ENCODE assay signal across 19 cellular contexts in genomic region chr9:136004712-136005111, GRCh38.
"Had no signal": no experiment of that assay in that cellular context is flagged by ENCODE, and none has a peak within 500 bp of the region (broad histone marks: within the 10 kb centered on the region; RNA-seq: fewer than 3 reads in every experiment).

No MANE protein-coding gene starts in this region.

- H3K27me3 Mint-ChIP-seq: activated CD4-positive, alpha-beta T cell treated with anti-CD3 and anti-CD28 coated beads, Interleukin-2, amount 10 ng/mL, durations not matched to agents 24 days and 14 days; T-helper 17 cell had no signal

- H3K4me1 ChIP-seq: parathyroid adenoma had no signal

- H2AFZ ChIP-seq: parathyroid adenoma had no signal

- H3K4me1 Mint-ChIP-seq: activated CD4-positive, alpha-beta T cell treated with anti-CD3 and anti-CD28 coated beads, Interleukin-2, amount 10 ng/mL, durations not matched to agents 24 days and 14 days had no signal

- H3K27ac ChIP-seq: neutrophil, parathyroid adenoma had no signal

- DNase-seq: activated CD4-positive, alpha-beta T cell treated with anti-CD3 and anti-CD28 coated beads, Interleukin-2, amount 10 ng/mL, durations not matched to agents 24 days and 14 days; activated CD4-positive, CD25-positive, alpha-beta regulatory T cell; activated CD8-positive, alpha-beta memory T cell treated with anti-CD3 and anti-CD28 coated beads, Interleukin-2, amount 50 U/mL, for 4 hours; activated CD8-positive, alpha-beta T cell treated with anti-CD3 and anti-CD28 coated beads, Interleukin-2, amount 10 ng/mL, durations not matched to agents 7 days and 5 days; activated effector memory CD4-positive, alpha-beta T cell treated with anti-CD3 and anti-CD28 coated beads, Interleukin-2, amount 50 U/mL, for 16 hours; activated T-cell treated with anti-CD3 and anti-CD28 coated beads, Interleukin-2, amount 50 U/mL, for 48 hours; amniotic stem cell; effector CD8-positive, alpha-beta T cell; foreskin fibroblast; hypothalamus; naive B cell; stimulated activated CD4-positive, alpha-beta T cell treated with anti-CD3 and anti-CD28 coated beads, Interleukin-2, amount 100 ng/mL, for 48 hours; T-helper 17 cell had no signal

- H3K79me2 ChIP-seq: parathyroid adenoma had no signal

- H3K36me3 Mint-ChIP-seq: activated naive CD4-positive, alpha-beta T cell treated with anti-CD3 and anti-CD28 coated beads, Interleukin-2, amount 50 U/mL, for 72 hours; naive B cell; stimulated activated memory B cell treated with anti-CD40 and anti-IgM and Interleukin-4, amounts not matched to agents 10 μg/mL and 1 μg/mL and 100 μg/mL, for 72 hours had no signal

- H3K4me3 Mint-ChIP-seq: activated CD4-positive, alpha-beta T cell treated with anti-CD3 and anti-CD28 coated beads, Interleukin-2, amount 10 ng/mL, durations not matched to agents 24 days and 14 days; activated CD8-positive, alpha-beta T cell treated with anti-CD3 and anti-CD28 coated beads, Interleukin-2, amount 10 ng/mL, durations not matched to agents 7 days and 5 days; naive B cell; stimulated activated memory B cell treated with anti-CD40 and anti-IgM and Interleukin-4, amounts not matched to agents 10 μg/mL and 1 μg/mL and 100 μg/mL, for 72 hours; T-helper 17 cell had no signal

- ATAC-seq: activated CD8-positive, alpha-beta T cell treated with anti-CD3 and anti-CD28 coated beads, Interleukin-2, amount 10 ng/mL, durations not matched to agents 7 days and 5 days; activated naive CD4-positive, alpha-beta T cell treated with anti-CD3 and anti-CD28 coated beads, Interleukin-2, amount 50 U/mL, for 72 hours; T-helper 17 cell had no signal

- H3K9me3 ChIP-seq: neutrophil had no signal

- H3K27me3 ChIP-seq: neutrophil had no signal

- H3K4me3 ChIP-seq: coronary artery, lung had no signal

- H3K9me3 Mint-ChIP-seq: activated CD4-positive, alpha-beta T cell treated with anti-CD3 and anti-CD28 coated beads, Interleukin-2, amount 10 ng/mL, durations not matched to agents 24 days and 14 days; activated naive CD4-positive, alpha-beta T cell treated with anti-CD3 and anti-CD28 coated beads, Interleukin-2, amount 50 U/mL, for 72 hours; naive B cell; stimulated activated memory B cell treated with anti-CD40 and anti-IgM and Interleukin-4, amounts not matched to agents 10 μg/mL and 1 μg/mL and 100 μg/mL, for 72 hours had no signal

- H3K27ac Mint-ChIP-seq: activated CD4-positive, alpha-beta T cell treated with anti-CD3 and anti-CD28 coated beads, Interleukin-2, amount 10 ng/mL, durations not matched to agents 24 days and 14 days; activated CD8-positive, alpha-beta T cell treated with anti-CD3 and anti-CD28 coated beads, Interleukin-2, amount 10 ng/mL, durations not matched to agents 7 days and 5 days; activated naive CD4-positive, alpha-beta T cell treated with anti-CD3 and anti-CD28 coated beads, Interleukin-2, amount 50 U/mL, for 72 hours; naive B cell; stimulated activated memory B cell treated with anti-CD40 and anti-IgM and Interleukin-4, amounts not matched to agents 10 μg/mL and 1 μg/mL and 100 μg/mL, for 72 hours; T-helper 17 cell had no signal

- H3K9ac ChIP-seq: parathyroid adenoma had no signal
